Comparison of ENCODE assay signal across 11 cellular contexts in the genomic region with DNA sequence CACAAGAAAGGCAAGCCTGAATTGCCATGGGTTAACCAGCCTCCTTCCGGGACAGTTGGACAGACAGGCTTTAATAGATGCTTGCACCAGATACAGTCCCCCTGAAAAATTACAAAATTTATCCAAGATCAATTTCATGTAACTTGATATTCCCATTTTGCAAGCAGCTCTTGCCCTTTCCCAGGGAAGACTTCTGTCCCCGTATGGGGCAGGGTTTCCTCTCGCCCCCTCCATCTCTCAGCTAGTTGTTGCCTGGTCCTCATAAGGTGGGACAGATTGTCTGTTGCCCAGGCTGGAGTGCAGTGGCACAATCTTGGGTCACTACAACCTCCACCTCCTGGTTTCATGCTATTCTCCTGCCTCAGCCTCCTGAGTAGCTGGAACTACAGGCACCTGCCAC.
A peak's percentile ranks its signal among the peaks of the same experiment; 100 is the strongest.
DNase-seq lines count a peak whose midpoint lies in the region; ATAC-seq, FAIRE-seq and TF ChIP-seq lines count a peak whose summit lies in the region.
"Had no signal": no experiment of that assay in that cellular context is flagged by ENCODE, and none has a peak within 500 bp of the region (broad histone marks: within the 10 kb centered on the region; RNA-seq: fewer than 3 reads in every experiment).

No MANE protein-coding gene starts in this region.

- H3K9me3 Mint-ChIP-seq in T-cell (peaks cover 0 to 8% (median 0%) of the 10 kb centered on the region in 3 donors), immature natural killer cell (no peaks in the 10 kb centered on the region)

- no peak for TF ChIP-seq CTCF in HepG2 (CRISPR knock-in tag; IDR thresholded peaks at IDR 0.05)
- no peak for TF ChIP-seq CTCF in right lobe of liver (IDR thresholded peaks at IDR 0.05)

- H3K9ac ChIP-seq in HepG2 (ENCODE audit: insufficient read depth, low read depth, low read length), result no peak overlapping the region

- TF ChIP-seq EP300 in HepG2 (IDR thresholded peaks at IDR 0.05; ENCODE audit: low read depth in 2 of 2, low read length in 2 of 2) (no peak), HepG2 (CRISPR knock-in tag; IDR thresholded peaks at IDR 0.05; ENCODE audit: borderline replicate concordance) (no peak)

- intact Hi-C loops in HepG2 (cut with micrococcal nuclease; ENCODE audit: unreplicated experiment), result loop anchor here (1.0 to 5.0 kb wide), 5 partner anchors 13 to 59 kb away; no protein-coding TSS in a partner anchor
- intact Hi-C loops in right lobe of liver (cut with DNase I), result no loop called here

- H3K27ac Mint-ChIP-seq in T-cell (peak overlapping the region; percentile 72 to 86), immature natural killer cell (peak overlapping the region; percentile 37 to 84 (median 60))

- H3K4me2 ChIP-seq in HepG2 (ENCODE audit: low read depth, low read length), result no peak overlapping the region

- H3K27ac ChIP-seq in HepG2 (ENCODE audit: extremely low read length, insufficient read depth, low read length) (no peak overlapping the region), right lobe of liver (no peak overlapping the region)
- H3K27ac ChIP-seq: foreskin keratinocyte had no signal

- ATAC-seq in HepG2 (peak; percentile 14), right lobe of liver (no peak), T-cell (replicated peaks in 1 of 4) (peak in 1 of 4 experiments; percentile 4), GM18861 (IDR thresholded peaks at IDR 0.05; ENCODE audit: unreplicated experiment) (no peak)

- H3K36me3 ChIP-seq in HepG2 (replicated peaks in 1 of 2; ENCODE audit: control insufficient read depth in 1 of 2, insufficient read depth in 2 of 2, low read length in 2 of 2) (peaks cover 0 to 2% of the 10 kb centered on the region in 2 experiments; a peak in 1 of 5 replicates), right lobe of liver (peaks cover 0 to 1% (median 0%) of the 10 kb centered on the region in 4 donors)

- H3K27me3 Mint-ChIP-seq in T-cell (no peaks in the 10 kb centered on the region), immature natural killer cell (ENCODE audit: low read depth in 3 of 3) (no peaks in the 10 kb centered on the region)

- WGBS in HepG2 (ENCODE audit: low lambda C conversion rate), result 86% methylated on average over 3 of the region's 3 CpGs
- WGBS in right lobe of liver (ENCODE audit: insufficient coverage, low coverage, low lambda C conversion rate, missing lambda C conversion rate), result 100% methylated on average over 1 of the region's 3 CpGs

- H3K4me1 Mint-ChIP-seq in T-cell (peaks cover 52 to 71% (median 70%) of the 10 kb centered on the region in 3 donors), immature natural killer cell (peaks cover 30 to 36% of the 10 kb centered on the region in 2 donors)

- no peak for DNase-seq in HepG2 (ENCODE audit: low spot score)
- DNase-seq in right lobe of liver, result no peak
- no peak for DNase-seq in T-cell
- no peak for DNase-seq in immature natural killer cell
- DNase-seq in HTR-8/SVneo (ENCODE audit: insufficient read length, low spot score), result no peak
- DNase-seq in anterior cingulate cortex (lab: John Stamatoyannopoulos, UW), result no peak
- no peak for DNase-seq in Ammon's horn (ENCODE audit: low spot score)
- DNase-seq: NCI-H1436 treated with DMSO at 0.1 percent for 48 hours, retina had no signal

- TF ChIP-seq POLR2A in HepG2 (IDR thresholded peaks at IDR 0.05; ENCODE audit: insufficient read depth in 1 of 2, low read depth in 2 of 2, low read length in 2 of 2), result no peak
- TF ChIP-seq POLR2A in right lobe of liver (IDR thresholded peaks at IDR 0.05), result no peak

- H3K27me3 ChIP-seq in HepG2 (ENCODE audit: control insufficient read depth in 1 of 2, insufficient read depth in 2 of 2, low read length in 2 of 2) (0 out of 5 replicates have a peak, but pooled peaks cover 0 to 1% of the 10 kb centered on the region in 2 experiments), right lobe of liver (no peaks in the 10 kb centered on the region)
- H3K27me3 ChIP-seq: foreskin keratinocyte had no signal

- in situ Hi-C loops in HepG2 (cut with HindIII; ENCODE audit: extremely low pct_ligation_motif_present, low pct_unique_long_range_greater_than_20kb), result no loop called here

- H3K4me3 ChIP-seq in HepG2 (replicated peaks in 1 of 3; ENCODE audit: insufficient read depth in 1 of 3, low read depth in 2 of 3, low read length in 3 of 3) (no peak overlapping the region), right lobe of liver (no peak overlapping the region)

- H2AFZ ChIP-seq in HepG2 (ENCODE audit: low read length), result no peak overlapping the region

- peaks cover 27% of the 10 kb centered on the region for H3K4me1 ChIP-seq in HepG2 (ENCODE audit: insufficient read depth, low read length)
- peaks cover 0 to 11% (median 5%) of the 10 kb centered on the region in 4 donors for H3K4me1 ChIP-seq in right lobe of liver
- H3K4me1 ChIP-seq: foreskin keratinocyte had no signal

- H3K36me3 Mint-ChIP-seq in T-cell (peaks cover 64% of the 10 kb centered on the region), immature natural killer cell (peaks cover 14 to 25% (median 20%) of the 10 kb centered on the region in 3 donors)

- POLR2A ChIA-PET in HepG2 (lab: Yijun Ruan, JAX), result interaction anchor here (1.0 to 1.4 kb wide), 3 partner anchors 14 to 37 kb away, joined by 4 to 7 read pairs (median 5); no protein-coding TSS in a partner anchor
- POLR2A ChIA-PET in T-cell (lab: Charles Lee), result no interaction called here

- no peaks in the 10 kb centered on the region for H3K79me2 ChIP-seq in HepG2 (ENCODE audit: insufficient read depth, low read length)

- CTCF ChIA-PET in HepG2 (lab: Yijun Ruan, JAX; ENCODE audit: low intra/inter-chr PET ratio, low total read pairs), result interaction anchor here (0.7 kb wide), 1 partner anchor 157 kb away, joined by 3 read pairs; no protein-coding TSS in a partner anchor
- CTCF ChIA-PET in T-cell (lab: Charles Lee), result interaction anchor here (0.6 to 1.0 kb wide), 2 partner anchors 36 to 109 kb away, joined by 3 read pairs; no protein-coding TSS in a partner anchor

- FAIRE-seq in HepG2 (lab: Jason Lieb, UNC) (no peak), HTR-8/SVneo (lab: Jason Lieb, UNC) (no peak)

- H3K9me3 ChIP-seq in HepG2 (ENCODE audit: low read length) (no peaks in the 10 kb centered on the region), right lobe of liver (no peaks in the 10 kb centered on the region)

- no peaks in the 10 kb centered on the region; the same call in 1 of the 2 replicates for H4K20me1 ChIP-seq in HepG2 (ENCODE audit: insufficient read depth, low read length)

- no TSS peak for BruUV-seq in HepG2 (replicated peaks; lab: Mats Ljungman, UMichigan)

- TF ChIP-seq RAD21 in HepG2 (CRISPR knock-in tag; IDR thresholded peaks at IDR 0.05), result no peak

- H3K4me3 Mint-ChIP-seq in T-cell (no peak overlapping the region), immature natural killer cell (peak overlapping the region in 2 of 5 donors; percentile 29 to 50)

TF ChIP-seq in HepG2, 621 proteins besides CTCF, POLR2A, EP300 and RAD21 (continues in another document):
- TF ChIP-seq CHD4 (IDR thresholded peaks at IDR 0.05; ENCODE audit: borderline replicate concordance, low read length) (0 out of 2 replicates have a peak, but pooled peaks have one; percentile 39), ADNP (CRISPR knock-in tag; IDR thresholded peaks at IDR 0.05) (no peak), ZBED4 (CRISPR knock-in tag; IDR thresholded peaks at IDR 0.05; ENCODE audit: borderline replicate concordance) (no peak), ZNF792 (CRISPR knock-in tag; IDR thresholded peaks at IDR 0.05) (no peak), ZNF788 (CRISPR knock-in tag; IDR thresholded peaks at IDR 0.05; ENCODE audit: borderline replicate concordance) (no peak), HNRNPK (IDR thresholded peaks at IDR 0.05; ENCODE audit: low read depth, low read length, poor library complexity, severe bottlenecking) (no peak), SIN3A (IDR thresholded peaks at IDR 0.05; ENCODE audit: borderline replicate concordance, low read depth, low read length) (no peak), ELK4 (CRISPR knock-in tag; IDR thresholded peaks at IDR 0.05; ENCODE audit: borderline replicate concordance) (no peak), JUNB (CRISPR knock-in tag; IDR thresholded peaks at IDR 0.05; ENCODE audit: borderline replicate concordance) (no peak), TCF7 (IDR thresholded peaks at IDR 0.05; ENCODE audit: low read depth) (no peak), KLF6 (CRISPR knock-in tag; IDR thresholded peaks at IDR 0.05) (no peak), ARNT (IDR thresholded peaks at IDR 0.05) (no peak)
